ENCODE assay signal across 9 cellular contexts in genomic region chr4:27861381-27861787, GRCh38.
A peak's percentile ranks its signal among the peaks of the same experiment; 100 is the strongest.
DNase-seq lines count a peak whose midpoint lies in the region; ATAC-seq, FAIRE-seq and TF ChIP-seq lines count a peak whose summit lies in the region.
"Had no signal": no experiment of that assay in that cellular context is flagged by ENCODE, and none has a peak within 500 bp of the region (broad histone marks: within the 10 kb centered on the region; RNA-seq: fewer than 3 reads in every experiment).

No MANE protein-coding gene starts in this region.

- H3K4me3 ChIP-seq in GM12878 (no peak overlapping the region), HepG2 (replicated peaks in 1 of 3; ENCODE audit: insufficient read depth in 1 of 3, low read depth in 2 of 3, low read length in 3 of 3) (no peak overlapping the region)

- no peaks in the 10 kb centered on the region for H3K27me3 ChIP-seq in GM12878 (replicated peaks in 1 of 2; ENCODE audit: control insufficient read depth in 2 of 2, insufficient read depth in 2 of 2, low read length in 1 of 2)
- no peaks in the 10 kb centered on the region for H3K27me3 ChIP-seq in HepG2 (ENCODE audit: control insufficient read depth in 1 of 2, insufficient read depth in 2 of 2, low read length in 2 of 2)
- H3K27me3 ChIP-seq: neutrophil had no signal

- H3K27ac ChIP-seq in GM12878 (ENCODE audit: control insufficient read depth, insufficient read depth) = no peak overlapping the region
- H3K27ac ChIP-seq in HepG2 (ENCODE audit: extremely low read length, insufficient read depth, low read length) = no peak overlapping the region
- H3K27ac ChIP-seq: neutrophil had no signal

- H3K4me2 ChIP-seq in GM12878 (ENCODE audit: control insufficient read depth, insufficient read depth) (no peak overlapping the region), HepG2 (ENCODE audit: low read depth, low read length) (no peak overlapping the region)

- POLR2A ChIA-PET in GM12878 (lab: Charles Lee) (no interaction called here), HepG2 (lab: Yijun Ruan, JAX) (no interaction called here)

- H3K4me1 ChIP-seq in GM12878 (ENCODE audit: control insufficient read depth, insufficient read depth, low read length) = no peaks in the 10 kb centered on the region
- H3K4me1 ChIP-seq in HepG2 (ENCODE audit: insufficient read depth, low read length) = no peaks in the 10 kb centered on the region

- BruUV-seq in GM12878 (replicated peaks; lab: Mats Ljungman, UMichigan) (no TSS peak), HepG2 (replicated peaks; lab: Mats Ljungman, UMichigan) (no TSS peak)

- H4K20me1 ChIP-seq in GM12878 (ENCODE audit: control insufficient read depth, insufficient read depth) = no peaks in the 10 kb centered on the region
- H4K20me1 ChIP-seq in HepG2 (ENCODE audit: insufficient read depth, low read length) = no peaks in the 10 kb centered on the region

- SMC1A ChIA-PET in GM12878 (lab: Charles Lee; ENCODE audit: uncharacterized antibody, unreplicated experiment) = interaction anchor here (0.9 to 1.8 kb wide), 15 partner anchors 13 to 365 kb away, joined by 3 to 10 read pairs (median 4); no protein-coding TSS in a partner anchor

- TF ChIP-seq RAD21 in GM12878 (IDR thresholded peaks at IDR 0.05; ENCODE audit: insufficient read depth, low read depth, low read length) (peak; percentile 32; the same call in 1 of the 2 replicates), HepG2 (CRISPR knock-in tag; IDR thresholded peaks at IDR 0.05) (no peak)

- TF ChIP-seq POLR2A in GM12878 (IDR thresholded peaks at IDR 0.05; ENCODE audit: low read depth, low read length) (no peak), HepG2 (IDR thresholded peaks at IDR 0.05; ENCODE audit: insufficient read depth in 1 of 2, low read depth in 2 of 2, low read length in 2 of 2) (no peak)

- no peaks in the 10 kb centered on the region for H3K36me3 Mint-ChIP-seq in stimulated activated memory B cell treated with anti-CD40 and anti-IgM and Interleukin-4, amounts not matched to agents 10 μg/mL and 1 μg/mL and 100 μg/mL, for 72 hours
- no peaks in the 10 kb centered on the region for H3K36me3 Mint-ChIP-seq in mesothelial cell of epicardium

- H3K27ac Mint-ChIP-seq in stimulated activated memory B cell treated with anti-CD40 and anti-IgM and Interleukin-4, amounts not matched to agents 10 μg/mL and 1 μg/mL and 100 μg/mL, for 72 hours = no peak overlapping the region
- no peak overlapping the region for H3K27ac Mint-ChIP-seq in mesothelial cell of epicardium

- H3K36me3 ChIP-seq in GM12878 (ENCODE audit: control insufficient read depth in 2 of 2, insufficient read depth in 2 of 2, low read length in 1 of 2) (no peaks in the 10 kb centered on the region), HepG2 (replicated peaks in 1 of 2; ENCODE audit: control insufficient read depth in 1 of 2, insufficient read depth in 2 of 2, low read length in 2 of 2) (no peaks in the 10 kb centered on the region)
- H3K36me3 ChIP-seq: neutrophil had no signal

- DNase-seq in Caki2 (ENCODE audit: low read depth) (peak; percentile 12), Kasumi-1 (lab: John Stamatoyannopoulos, UW) (peak; percentile 27 to 30), GM12878 (ENCODE audit: low read depth, low spot score) (no peak), HepG2 (ENCODE audit: low spot score) (peak; percentile 25), mesothelial cell of epicardium (ENCODE audit: low spot score in 2 of 2, unreplicated experiment in 2 of 2) (no peak)
- no peak for DNase-seq in activated CD4-positive, alpha-beta T cell treated with anti-CD3 and anti-CD28 coated beads for 48 hours
- no peak for DNase-seq in stimulated activated CD4-positive, alpha-beta T cell treated with anti-CD3 and anti-CD28 coated beads, Interleukin-4, amount 100 ng/mL, for 4 hours

- RAD21 ChIA-PET in GM12878 (lab: Charles Lee; ENCODE audit: unreplicated experiment) = interaction anchor here (1.0 to 1.6 kb wide), 7 partner anchors 14 to 364 kb away, joined by 3 read pairs; no protein-coding TSS in a partner anchor

- no peaks in the 10 kb centered on the region for H3K4me1 Mint-ChIP-seq in stimulated activated memory B cell treated with anti-CD40 and anti-IgM and Interleukin-4, amounts not matched to agents 10 μg/mL and 1 μg/mL and 100 μg/mL, for 72 hours
- H3K4me1 Mint-ChIP-seq in mesothelial cell of epicardium = no peaks in the 10 kb centered on the region

- in situ Hi-C loops in Caki2 (cut with HindIII; ENCODE audit: low pct_unique_long_range_greater_than_20kb, low sequenced_read_pairs) = no loop called here
- in situ Hi-C loops in GM12878 (cut with MboI) = no loop called here
- in situ Hi-C loops in HepG2 (cut with HindIII; ENCODE audit: extremely low pct_ligation_motif_present, low pct_unique_long_range_greater_than_20kb) = no loop called here

- TF ChIP-seq EP300 in GM12878 (IDR thresholded peaks at IDR 0.05; ENCODE audit: borderline replicate concordance in 1 of 2, control insufficient read depth in 1 of 2, low read depth in 2 of 2, low read length in 2 of 2) (no peak), HepG2 (IDR thresholded peaks at IDR 0.05; ENCODE audit: low read depth in 2 of 2, low read length in 2 of 2) (no peak), HepG2 (CRISPR knock-in tag; IDR thresholded peaks at IDR 0.05; ENCODE audit: borderline replicate concordance) (no peak)

- intact Hi-C loops in GM12878 (cut with micrococcal nuclease; ENCODE audit: unreplicated experiment) = loop anchor here (5.0 kb wide), 2 partner anchors 139 to 169 kb away; no protein-coding TSS in a partner anchor
- intact Hi-C loops in HepG2 (cut with micrococcal nuclease; ENCODE audit: unreplicated experiment) = no loop called here

- FAIRE-seq in GM12878 (lab: Jason Lieb, UNC) (no peak), HepG2 (lab: Jason Lieb, UNC) (peak; percentile 23)

- H3K4me3 Mint-ChIP-seq in stimulated activated memory B cell treated with anti-CD40 and anti-IgM and Interleukin-4, amounts not matched to agents 10 μg/mL and 1 μg/mL and 100 μg/mL, for 72 hours = no peak overlapping the region
- no peak overlapping the region for H3K4me3 Mint-ChIP-seq in mesothelial cell of epicardium

- H3K9me3 Mint-ChIP-seq in stimulated activated memory B cell treated with anti-CD40 and anti-IgM and Interleukin-4, amounts not matched to agents 10 μg/mL and 1 μg/mL and 100 μg/mL, for 72 hours = no peaks in the 10 kb centered on the region
- peaks cover 6% of the 10 kb centered on the region for H3K9me3 Mint-ChIP-seq in mesothelial cell of epicardium

- H2AFZ ChIP-seq in GM12878 (ENCODE audit: control insufficient read depth, low read depth, low read length) (no peak overlapping the region), HepG2 (ENCODE audit: low read length) (no peak overlapping the region)

- WGBS in GM12878 (ENCODE audit: insufficient coverage, insufficient replicate concordance, low lambda C conversion rate, missing lambda C conversion rate) = 0% methylated on average over 1 of the region's 1 CpG
- WGBS in HepG2 (ENCODE audit: low lambda C conversion rate) = 0% methylated on average over 1 of the region's 1 CpG

- H3K79me2 ChIP-seq in GM12878 (ENCODE audit: control insufficient read depth, insufficient read depth, low read length) = no peaks in the 10 kb centered on the region
- H3K79me2 ChIP-seq in HepG2 (ENCODE audit: insufficient read depth, low read length) = no peaks in the 10 kb centered on the region

- CTCF ChIA-PET in GM12878 (lab: Yijun Ruan, JAX) = interaction anchor here (0.9 to 1.6 kb wide), 7 partner anchors 9 to 247 kb away, joined by 3 to 5 read pairs (median 3); no protein-coding TSS in a partner anchor
- CTCF ChIA-PET in HepG2 (lab: Yijun Ruan, JAX; ENCODE audit: low intra/inter-chr PET ratio, low total read pairs) = no interaction called here

- H3K9me3 ChIP-seq in GM12878 (replicated peaks; ENCODE audit: control insufficient read depth, insufficient read depth, low read length) (no peaks in the 10 kb centered on the region), HepG2 (ENCODE audit: low read length) (no peaks in the 10 kb centered on the region)
- H3K9me3 ChIP-seq: neutrophil had no signal

- no peaks in the 10 kb centered on the region for H3K27me3 Mint-ChIP-seq in stimulated activated memory B cell treated with anti-CD40 and anti-IgM and Interleukin-4, amounts not matched to agents 10 μg/mL and 1 μg/mL and 100 μg/mL, for 72 hours
- H3K27me3 Mint-ChIP-seq in mesothelial cell of epicardium (ENCODE audit: low read depth) = no peaks in the 10 kb centered on the region

- ATAC-seq in GM12878 (peak; percentile 80), HepG2 (peak; percentile 60; the same call in 2 of the 3 replicates)
- no peak for ATAC-seq in stimulated activated memory B cell treated with anti-CD40 and anti-IgM and Interleukin-4, amounts not matched to agents 10 μg/mL and 1 μg/mL and 100 μg/mL, for 72 hours

- H3K9ac ChIP-seq in GM12878 (ENCODE audit: control insufficient read depth, insufficient read depth, low read length) = no peak overlapping the region
- H3K9ac ChIP-seq in HepG2 (ENCODE audit: insufficient read depth, low read depth, low read length) = no peak overlapping the region

- TF ChIP-seq CTCF in GM12878 (IDR thresholded peaks at IDR 0.05 in 2 of 3, conservative IDR thresholded peaks at IDR 0.05 in 1 of 3; ENCODE audit: control insufficient read depth in 2 of 3, extremely low read depth in 1 of 3, insufficient read depth in 1 of 3, low read depth in 3 of 3, low read length in 3 of 3) (peak; percentile 19 to 36 (median 35); a peak in 3 of 6 replicates), HepG2 (CRISPR knock-in tag; IDR thresholded peaks at IDR 0.05) (peak; percentile 49), mesothelial cell of epicardium (IDR thresholded peaks at IDR 0.05; ENCODE audit: unreplicated experiment) (no peak)

TF ChIP-seq in GM12878, 131 proteins besides CTCF, POLR2A, EP300 and RAD21:
- TF ChIP-seq IKZF1 (conservative IDR thresholded peaks at IDR 0.05) = peak; percentile 58; the same call in 1 of the 2 replicates
- TF ChIP-seq MXI1 (IDR thresholded peaks at IDR 0.05; ENCODE audit: low read depth, low read length) = no peak

TF ChIP-seq in HepG2, 621 proteins besides CTCF, POLR2A, EP300 and RAD21:
- TF ChIP-seq HNRNPLL (IDR thresholded peaks at IDR 0.05; ENCODE audit: low read depth, low read length, poor library complexity, severe bottlenecking) = no peak
- TF ChIP-seq SMC3 (IDR thresholded peaks at IDR 0.05; ENCODE audit: low read length) = peak; percentile 45
- peak; percentile 71 for TF ChIP-seq STAG1 (CRISPR knock-in tag; IDR thresholded peaks at IDR 0.05)

Comparison
In these comparisons a context has a peak if more than half of its experiments do, and no peak if none do; other contexts are left out.
1. DNase-seq: peak in Caki2 (single experiment), Kasumi-1 (2 of 2) and HepG2 (single experiment); none in GM12878 (single experiment), activated CD4-positive, alpha-beta T cell treated with anti-CD3 and anti-CD28 coated beads for 48 hours (single experiment), mesothelial cell of epicardium (0 of 2) and stimulated activated CD4-positive, alpha-beta T cell treated with anti-CD3 and anti-CD28 coated beads, Interleukin-4, amount 100 ng/mL, for 4 hours (0 of 2).